Comparison of ENCODE assay signal across 19 cellular contexts in the genomic region with DNA sequence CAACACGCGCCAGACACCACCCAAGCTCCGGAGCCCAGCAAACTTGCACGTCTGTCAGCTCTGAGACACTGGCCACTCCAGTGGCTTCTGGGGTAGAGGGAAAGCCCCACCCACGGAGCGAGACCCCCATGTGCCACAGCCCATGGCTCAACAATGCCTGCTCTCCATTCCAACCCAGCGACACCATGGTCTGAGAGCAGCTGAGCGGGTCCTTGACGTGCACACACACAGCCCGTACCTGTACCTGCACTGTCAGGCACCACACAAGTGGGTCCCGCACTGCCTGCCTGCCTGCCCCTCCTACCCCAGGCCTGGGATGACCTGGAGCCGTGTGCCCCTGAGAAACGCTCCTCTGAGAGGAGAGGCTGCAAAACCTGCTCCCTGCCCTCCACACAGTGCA.
A peak's percentile ranks its signal among the peaks of the same experiment; 100 is the strongest.
DNase-seq lines count a peak whose midpoint lies in the region; ATAC-seq and TF ChIP-seq lines count a peak whose summit lies in the region.
"Had no signal": no experiment of that assay in that cellular context is flagged by ENCODE, and none has a peak within 500 bp of the region (broad histone marks: within the 10 kb centered on the region; RNA-seq: fewer than 3 reads in every experiment).

No MANE protein-coding gene starts in this region.

- H3K27me3 Mint-ChIP-seq in T-helper 17 cell: no peaks in the 10 kb centered on the region

- H3K27me3 ChIP-seq in right cardiac atrium (ENCODE audit: control insufficient read depth, insufficient read depth): no peaks in the 10 kb centered on the region
- no peaks in the 10 kb centered on the region for H3K27me3 ChIP-seq in left ventricle myocardium inferior (ENCODE audit: low read depth)
- H3K27me3 ChIP-seq in lower lobe of right lung (ENCODE audit: low read depth): no peaks in the 10 kb centered on the region
- H3K27me3 ChIP-seq in stomach: no peaks in the 10 kb centered on the region
- H3K27me3 ChIP-seq: pancreas had no signal

- H3K36me3 ChIP-seq in left ventricle myocardium inferior (peaks cover 11% of the 10 kb centered on the region), lower lobe of right lung (peaks cover 36% of the 10 kb centered on the region), stomach (peaks cover 5 to 30% (median 19%) of the 10 kb centered on the region in 4 donors)
- H3K36me3 ChIP-seq: pancreas, thoracic aorta had no signal

- ATAC-seq in right cardiac atrium: no peak
- ATAC-seq in T-helper 17 cell: no peak
- ATAC-seq in lower lobe of right lung: peak in 1 of 2 donors; percentile 19
- no peak for ATAC-seq in GM19455 (IDR thresholded peaks at IDR 0.05; ENCODE audit: unreplicated experiment)
- ATAC-seq in GM19463 (IDR thresholded peaks at IDR 0.05; ENCODE audit: unreplicated experiment): no peak
- ATAC-seq: pancreas had no signal

- no peak overlapping the region for H3K4me3 ChIP-seq in right cardiac atrium (ENCODE audit: low read length)
- no peak overlapping the region for H3K4me3 ChIP-seq in left ventricle myocardium inferior
- H3K4me3 ChIP-seq in lower lobe of right lung: no peak overlapping the region
- no peak overlapping the region for H3K4me3 ChIP-seq in stomach
- H3K4me3 ChIP-seq: pancreas, skin epidermis, thoracic aorta had no signal

- whole genome bisulfite sequencing in right cardiac atrium: 83% methylated on average over 13 of the region's 13 CpGs
- 56 to 74% (median 62%) methylated on average over 5 to 13 of the region's 13 CpGs for WGBS in stomach, 5 donors

- DNase-seq in right cardiac atrium: peak in 2 of 3 donors; percentile 44 to 47
- DNase-seq in left ventricle myocardium inferior: no peak
- DNase-seq in T-helper 17 cell: no peak
- no peak for DNase-seq in lower lobe of right lung
- DNase-seq in stomach: no peak
- no peak for DNase-seq in RPMI8226
- DNase-seq: activated CD4-positive, CD25-positive, alpha-beta regulatory T cell treated with anti-CD3 and anti-CD28 coated beads, Interleukin-2, amount 50 U/mL, for 72 hours; AML-193; effector CD8-positive, alpha-beta T cell; MV-4-11; NCI-H2029; NCI-H510A; SHP77 treated with DMSO at 0.1 percent for 48 hours; stimulated activated CD4-positive, alpha-beta T cell treated with anti-CD3 and anti-CD28 coated beads, Interleukin-4, amount 100 ng/mL, for 1 hour had no signal

- intact Hi-C loops in right cardiac atrium (cut with DNase I) (no loop called here), left ventricle myocardium inferior (cut with micrococcal nuclease) (no loop called here), lower lobe of right lung (cut with DNase I) (no loop called here), stomach (cut with DNase I; ENCODE audit: low total_unique reads) (no loop called here)

- peak overlapping the region; percentile 24 for H3K27ac Mint-ChIP-seq in T-helper 17 cell

- H3K27ac ChIP-seq in right cardiac atrium (ENCODE audit: low read length) (no peak overlapping the region), left ventricle myocardium inferior (replicated peaks) (no peak overlapping the region), lower lobe of right lung (peak overlapping the region; percentile 39), stomach (peak overlapping the region; percentile 21 to 80 (median 53))
- H3K27ac ChIP-seq: pancreas, skin epidermis, thoracic aorta had no signal

- TF ChIP-seq POLR2A in stomach (IDR thresholded peaks at IDR 0.05): no peak

- H3K4me1 ChIP-seq in right cardiac atrium (ENCODE audit: control insufficient read depth, insufficient read depth, low read length) (peaks cover 13% of the 10 kb centered on the region), left ventricle myocardium inferior (peaks cover 64% of the 10 kb centered on the region), lower lobe of right lung (peaks cover 37% of the 10 kb centered on the region), stomach (peaks cover 24 to 78% (median 57%) of the 10 kb centered on the region in 4 donors)
- H3K4me1 ChIP-seq: pancreas had no signal

- no peak for TF ChIP-seq CTCF in left ventricle myocardium inferior (IDR thresholded peaks at IDR 0.05; ENCODE audit: borderline replicate concordance)
- no peak for TF ChIP-seq CTCF in lower lobe of right lung (IDR thresholded peaks at IDR 0.05)
- no peak for TF ChIP-seq CTCF in stomach (IDR thresholded peaks at IDR 0.05)

- H3K4me3 Mint-ChIP-seq in T-helper 17 cell: no peak overlapping the region

- peaks cover 31% of the 10 kb centered on the region for H3K4me1 Mint-ChIP-seq in T-helper 17 cell

- peaks cover 2% of the 10 kb centered on the region for H3K36me3 Mint-ChIP-seq in T-helper 17 cell (ENCODE audit: low read depth)

- no peaks in the 10 kb centered on the region for H3K9me3 ChIP-seq in right cardiac atrium (ENCODE audit: control insufficient read depth, low read length)
- no peaks in the 10 kb centered on the region for H3K9me3 ChIP-seq in left ventricle myocardium inferior (replicated peaks)
- H3K9me3 ChIP-seq in T-helper 17 cell (ENCODE audit: control insufficient read depth, low read length, poor library complexity, severe bottlenecking): no peaks in the 10 kb centered on the region
- no peaks in the 10 kb centered on the region for H3K9me3 ChIP-seq in lower lobe of right lung
- H3K9me3 ChIP-seq in stomach: no peaks in the 10 kb centered on the region
- H3K9me3 ChIP-seq: pancreas, thoracic aorta had no signal

- no peak for TF ChIP-seq EP300 in stomach (IDR thresholded peaks at IDR 0.05)

Comparison
In these comparisons a context has a peak if more than half of its experiments do, and no peak if none do; other contexts are left out.
1. DNase-seq: peak in right cardiac atrium (2 of 3); none in left ventricle myocardium inferior (single experiment), T-helper 17 cell (0 of 3), lower lobe of right lung (single experiment), stomach (single experiment) and RPMI8226 (single experiment).
2. H3K27ac ChIP-seq: peak in lower lobe of right lung (single experiment) and stomach (5 of 5); none in right cardiac atrium (single experiment) and left ventricle myocardium inferior (single experiment).